Comparison of ENCODE assay signal across 15 cellular contexts in genomic region chr11:119706887-119707286, GRCh38. TPM values are rescaled to one million over a fixed set of nuclear protein-coding genes. Genes with fewer than 3 reads are reported as not detected.
DNase-seq lines count a peak whose midpoint lies in the region; ATAC-seq and TF ChIP-seq lines count a peak whose summit lies in the region.
"Had no signal": no experiment of that assay in that cellular context is flagged by ENCODE, and none has a peak within 500 bp of the region (broad histone marks: within the 10 kb centered on the region; RNA-seq: fewer than 3 reads in every experiment).

No MANE protein-coding gene starts in this region.

- DNase-seq in GM10266 (ENCODE audit: extremely low spot score): no peak
- DNase-seq in foreskin keratinocyte: no peak
- no peak for DNase-seq in testis
- DNase-seq in psoas muscle: no peak
- DNase-seq in effector CD4-positive, alpha-beta T cell: no peak
- no peak for DNase-seq in OCI-LY7 (ENCODE audit: low spot score)
- DNase-seq: activated CD4-positive, alpha-beta T cell treated with anti-CD3 and anti-CD28 coated beads, Interleukin-2, amount 50 U/mL, for 4 hours; DMS79 treated with DMSO at 0.1 percent for 48 hours; dorsolateral prefrontal cortex; NCI-H1105 treated with DMSO at 0.1 percent for 48 hours; stimulated activated CD8-positive, alpha-beta memory T cell treated with anti-CD3 and anti-CD28 coated beads, Interleukin-4, amount 100 ng/mL, for 48 hours had no signal

- no peaks in the 10 kb centered on the region for H3K27me3 ChIP-seq in foreskin keratinocyte
- no peaks in the 10 kb centered on the region for H3K27me3 ChIP-seq in testis
- H3K27me3 ChIP-seq in psoas muscle (ENCODE audit: insufficient read depth in 3 of 3, low read length in 2 of 3): peaks cover 0 to 4% (median 2%) of the 10 kb centered on the region in 3 donors
- H3K27me3 ChIP-seq: dorsolateral prefrontal cortex, tibial nerve had no signal

- no peak overlapping the region for H3K27ac ChIP-seq in 22Rv1
- peak overlapping the region; percentile 65 for H3K27ac ChIP-seq in VCaP
- no peak overlapping the region for H3K27ac ChIP-seq in foreskin keratinocyte
- H3K27ac ChIP-seq in testis: no peak overlapping the region
- H3K27ac ChIP-seq in psoas muscle: no peak overlapping the region
- H3K27ac ChIP-seq in OCI-LY7 (ENCODE audit: low read depth, low read length, poor library complexity, severe bottlenecking): no peak overlapping the region
- H3K27ac ChIP-seq: tibial nerve had no signal

- POLR2A ChIA-PET in OCI-LY7 (lab: Charles Lee): no interaction called here

- H2AFZ ChIP-seq in OCI-LY7 (ENCODE audit: low read length): no peak overlapping the region

- H3K36me3 ChIP-seq in testis (ENCODE audit: low read depth, missing control alignments) (no peaks in the 10 kb centered on the region), psoas muscle (ENCODE audit: insufficient read depth in 1 of 2, low read depth in 1 of 2) (no peaks in the 10 kb centered on the region), OCI-LY7 (ENCODE audit: insufficient read depth, low read length) (no peaks in the 10 kb centered on the region)

- whole genome bisulfite sequencing in testis, 2 donors: 79 to 95% methylated on average over 2 of the region's 2 CpGs
- 70 to 89% (median 73%) methylated on average over 2 of the region's 2 CpGs for WGBS in psoas muscle, 3 donors

- ATAC-seq in foreskin keratinocyte (no peak), psoas muscle (no peak)
- ATAC-seq: activated T-helper 17 cell treated with anti-CD3 and anti-CD28 coated beads, Interleukin-2, amount 50 U/mL, for 72 hours had no signal

- no peaks in the 10 kb centered on the region for H4K20me1 ChIP-seq in OCI-LY7 (ENCODE audit: insufficient read depth, low read length)

- H3K9me2 ChIP-seq in OCI-LY7 (ENCODE audit: insufficient read depth, low read length): no peaks in the 10 kb centered on the region

- H3K4me3 ChIP-seq in testis (no peak overlapping the region), psoas muscle (no peak overlapping the region), OCI-LY7 (ENCODE audit: low read depth, low read length, poor library complexity, severe bottlenecking) (no peak overlapping the region)
- H3K4me3 ChIP-seq: dorsolateral prefrontal cortex, tibial nerve had no signal

- H3K4me1 ChIP-seq in foreskin keratinocyte: peaks cover 12% of the 10 kb centered on the region
- no peaks in the 10 kb centered on the region for H3K4me1 ChIP-seq in testis
- no peaks in the 10 kb centered on the region for H3K4me1 ChIP-seq in psoas muscle
- no peaks in the 10 kb centered on the region for H3K4me1 ChIP-seq in OCI-LY7 (ENCODE audit: insufficient read depth, low read length, poor library complexity, severe bottlenecking)

- H3K9me3 ChIP-seq in testis (no peaks in the 10 kb centered on the region), psoas muscle (no peaks in the 10 kb centered on the region), OCI-LY7 (ENCODE audit: low read length) (no peaks in the 10 kb centered on the region)
- H3K9me3 ChIP-seq: tibial nerve had no signal

- TF ChIP-seq POLR2A in testis (IDR thresholded peaks at IDR 0.05): no peak

- intact Hi-C loops in testis (cut with DNase I; ENCODE audit: low total_unique reads) (no loop called here), psoas muscle (cut with DNase I) (no loop called here), OCI-LY7 (cut with micrococcal nuclease; ENCODE audit: unreplicated experiment) (no loop called here)

- H3K79me2 ChIP-seq in OCI-LY7 (ENCODE audit: insufficient read depth, low read depth, low read length): no peaks in the 10 kb centered on the region

- BruUV-seq in OCI-LY7 (replicated peaks; lab: Mats Ljungman, UMichigan): no TSS peak

- peak; percentile 50 for TF ChIP-seq CTCF in 22Rv1 (IDR thresholded peaks at IDR 0.05)
- TF ChIP-seq CTCF in GM10266 (IDR thresholded peaks at IDR 0.05; ENCODE audit: control insufficient read depth, insufficient read depth, low read depth, missing control alignments): peak; percentile 7
- TF ChIP-seq CTCF in VCaP (conservative IDR thresholded peaks at IDR 0.05): 0 out of 2 replicates have a peak, but pooled peaks have one; percentile 20
- peak; percentile 38 for TF ChIP-seq CTCF in foreskin keratinocyte (conservative IDR thresholded peaks at IDR 0.05)
- TF ChIP-seq CTCF in testis (IDR thresholded peaks at IDR 0.05): no peak
- TF ChIP-seq CTCF in psoas muscle (IDR thresholded peaks at IDR 0.05): no peak
- no peak for TF ChIP-seq CTCF in OCI-LY7 (conservative IDR thresholded peaks at IDR 0.05; ENCODE audit: low read length)

- CTCF ChIA-PET in OCI-LY7 (lab: Charles Lee; ENCODE audit: unreplicated experiment): interaction anchor here (0.6 kb wide), 1 partner anchor 1092 kb away, joined by 3 read pairs; no protein-coding TSS in a partner anchor

- no peak overlapping the region for H3K4me2 ChIP-seq in OCI-LY7 (ENCODE audit: low read length)

RNA-seq across cellular contexts. Expression of gene NECTIN1, which starts 22.1 kb away (rescaled TPM):
- total RNA-seq in foreskin keratinocyte (45.0 and 49.6 TPM in 2 replicates), testis (1 to 10 TPM; 5.2 TPM), psoas muscle (1 to 10 TPM; 1.6 to 2.2 (median 1.8) TPM), OCI-LY7 (2022) (11.5 and 14.3 TPM in 2 replicates)
- polyA plus RNA-seq in foreskin keratinocyte (28.6 and 33.1 TPM in 2 replicates), testis (ENCODE audit: insufficient read depth, low read depth, low replicate concordance) (5.4 TPM), psoas muscle (1 to 10 TPM in 1 of 3 donors, under 1 TPM in 2; 0.42 to 3.5 (median 0.91) TPM)
- 2.3 and 5.8 TPM in 2 replicates for total RNA-seq in OCI-LY7 (2014; rRNA removed; shearing (Covaris generic))

Comparison
In these comparisons a context has a peak if more than half of its experiments do, and no peak if none do; other contexts are left out.
1. CTCF ChIP-seq: peak in 22Rv1 (single experiment), GM10266 (single experiment), VCaP (single experiment) and foreskin keratinocyte (single experiment); none in testis (0 of 3), psoas muscle (single experiment) and OCI-LY7 (single experiment).